Comparison of ENCODE assay signal across 28 cellular contexts in genomic region chr2:56382466-56382865, GRCh38.
"Had no signal": no experiment of that assay in that cellular context is flagged by ENCODE, and none has a peak within 500 bp of the region (broad histone marks: within the 10 kb centered on the region; RNA-seq: fewer than 3 reads in every experiment).

No MANE protein-coding gene starts in this region.

- ATAC-seq: activated CD4-positive, CD25-positive, alpha-beta regulatory T cell treated with anti-CD3 and anti-CD28 coated beads, Interleukin-2, amount 50 U/mL, for 24 hours; activated CD8-positive, alpha-beta T cell treated with anti-CD3 and anti-CD28 coated beads for 36 hours; activated T-cell treated with anti-CD3 and anti-CD28 coated beads, Interleukin-2, amount 50 U/mL, for 72 hours had no signal

- H3K4me2 ChIP-seq: SK-N-SH had no signal

- DNase-seq: activated CD4-positive, alpha-beta T cell treated with anti-CD3 and anti-CD28 coated beads for 4 hours; activated CD8-positive, alpha-beta memory T cell treated with anti-CD3 and anti-CD28 coated beads, Interleukin-2, amount 50 U/mL, for 4 hours; activated CD8-positive, alpha-beta T cell treated with anti-CD3 and anti-CD28 coated beads for 36 hours; activated gamma-delta T cell treated with Interleukin-2 at 50 U/mL for 16 hours; activated naive CD4-positive, alpha-beta T cell treated with anti-CD3 and anti-CD28 coated beads, Interleukin-2, amount 50 U/mL, for 16 hours; activated naive CD8-positive, alpha-beta T cell treated with anti-CD3 and anti-CD28 coated beads, Interleukin-2, amount 10 ng/mL, durations not matched to agents 7 days and 5 days; activated T-cell treated with anti-CD3 and anti-CD28 coated beads, Interleukin-2, amount 50 U/mL, for 72 hours; adrenal gland; aorta; Kasumi-1; KBM-7; NCI-H1092; NCI-H1417; NCI-H1930; NCI-H2107; NCI-H2171 treated with DMSO at 0.1 percent for 48 hours; NCI-H226; NCI-H510A; NCI-H526 treated with DMSO at 0.1 percent for 48 hours; NCI-H82; Right ventricle myocardium superior; SJCRH30; SK-N-SH; T-helper 1 cell had no signal

- H3K4me1 Mint-ChIP-seq: activated naive CD8-positive, alpha-beta T cell treated with anti-CD3 and anti-CD28 coated beads, Interleukin-2, amount 10 ng/mL, durations not matched to agents 7 days and 5 days had no signal

- H3K4me3 Mint-ChIP-seq: activated CD8-positive, alpha-beta T cell treated with anti-CD3 and anti-CD28 coated beads for 36 hours; activated naive CD8-positive, alpha-beta T cell treated with anti-CD3 and anti-CD28 coated beads, Interleukin-2, amount 10 ng/mL, durations not matched to agents 7 days and 5 days; activated T-cell treated with anti-CD3 and anti-CD28 coated beads, Interleukin-2, amount 50 U/mL, for 72 hours had no signal

- H3K9me3 ChIP-seq: adrenal gland, breast epithelium, SJCRH30, SK-N-SH had no signal

- H3K9ac ChIP-seq: SK-N-SH had no signal

- H3K36me3 ChIP-seq: adrenal gland, breast epithelium, SJCRH30 had no signal

- H3K36me3 Mint-ChIP-seq: activated naive CD8-positive, alpha-beta T cell treated with anti-CD3 and anti-CD28 coated beads, Interleukin-2, amount 10 ng/mL, durations not matched to agents 7 days and 5 days had no signal

- H3K4me3 ChIP-seq: adrenal gland, breast epithelium, SJCRH30 had no signal

- H3K27me3 ChIP-seq: adrenal gland, breast epithelium, SJCRH30 had no signal

- H3K4me1 ChIP-seq: adrenal gland, breast epithelium, SJCRH30 had no signal

- H3K9me2 ChIP-seq: SK-N-SH had no signal

- H3K9me3 Mint-ChIP-seq: activated CD8-positive, alpha-beta T cell treated with anti-CD3 and anti-CD28 coated beads for 36 hours; activated T-helper 2 cell treated with anti-CD3 and anti-CD28 coated beads, Interferon-gamma antibody, Interleukin-2, Interleukin-4, amounts not matched to agents 10 μg/mL and 5 μg/mL and 100 μg/mL, durations not matched to agents 14 hours and 24 hours and 36 hours had no signal

- H3K27me3 Mint-ChIP-seq: activated CD8-positive, alpha-beta T cell treated with anti-CD3 and anti-CD28 coated beads for 36 hours; activated naive CD8-positive, alpha-beta T cell treated with anti-CD3 and anti-CD28 coated beads, Interleukin-2, amount 10 ng/mL, durations not matched to agents 7 days and 5 days had no signal

- H3K27ac ChIP-seq: adrenal gland, breast epithelium, RWPE1, SJCRH30 had no signal

- H3K27ac Mint-ChIP-seq: activated CD8-positive, alpha-beta T cell treated with anti-CD3 and anti-CD28 coated beads for 36 hours; activated naive CD8-positive, alpha-beta T cell treated with anti-CD3 and anti-CD28 coated beads, Interleukin-2, amount 10 ng/mL, durations not matched to agents 7 days and 5 days; activated T-cell treated with anti-CD3 and anti-CD28 coated beads, Interleukin-2, amount 50 U/mL, for 72 hours; activated T-helper 2 cell treated with anti-CD3 and anti-CD28 coated beads, Interferon-gamma antibody, Interleukin-2, Interleukin-4, amounts not matched to agents 10 μg/mL and 5 μg/mL and 100 μg/mL, durations not matched to agents 14 hours and 24 hours and 36 hours had no signal
